In genomic region chr6:69231983-69232382, GRCh38 we compare ENCODE assay signal across 15 cellular contexts.
DNase-seq lines count a peak whose midpoint lies in the region; ATAC-seq, FAIRE-seq and TF ChIP-seq lines count a peak whose summit lies in the region.
"Had no signal": no experiment of that assay in that cellular context is flagged by ENCODE, and none has a peak within 500 bp of the region (broad histone marks: within the 10 kb centered on the region; RNA-seq: fewer than 3 reads in every experiment).

No MANE protein-coding gene starts in this region.

- DNase-seq in G401 (ENCODE audit: low spot score) (peak; percentile 66), NCI-H774 (lab: John Stamatoyannopoulos, UW) (peak; percentile 15), head of caudate nucleus (peak; percentile 4 to 80 (median 55)), GM19239 (ENCODE audit: insufficient read length, low spot score) (no peak), NCI-H1694 (lab: John Stamatoyannopoulos, UW) (no peak)
- DNase-seq: DMS79 treated with DMSO at 0.1 percent for 48 hours, IMR-90, NCI-H187 treated with DMSO at 0.1 percent for 48 hours, NCI-H446 treated with DMSO at 0.1 percent for 48 hours, T-helper 1 cell had no signal

- intact Hi-C loops in head of caudate nucleus (cut with DNase I): loop anchor here (10.0 kb wide), 1 partner anchor 597 kb away; the partner anchor contains the start of gene ADGRB3

- H3K27ac ChIP-seq in 22Rv1: peak overlapping the region; percentile 71
- H3K27ac ChIP-seq: SK-N-MC had no signal

- no peak for TF ChIP-seq CTCF in 22Rv1 (IDR thresholded peaks at IDR 0.05)

- FAIRE-seq in GM19239 (lab: Jason Lieb, UNC): no peak
- FAIRE-seq: HTR-8/SVneo, RCC 7860 had no signal

- in situ Hi-C loops in G401 (cut with HindIII; ENCODE audit: low sequenced_read_pairs): no loop called here

- ATAC-seq in HG02885 (IDR thresholded peaks at IDR 0.05; ENCODE audit: poor library complexity, unreplicated experiment): no peak

Comparison
In these comparisons a context has a peak if more than half of its experiments do, and no peak if none do; other contexts are left out.
1. DNase-seq: peak in G401 (single experiment), NCI-H774 (single experiment) and head of caudate nucleus (42 of 42); none in GM19239 (single experiment) and NCI-H1694 (single experiment).